8 cellular contexts compared by ENCODE assay signal in genomic region chr15:50686468-50687301, GRCh38. TPM values are rescaled to one million over a fixed set of nuclear protein-coding genes. Genes with fewer than 3 reads are reported as not detected.
DNase-seq lines count a peak whose midpoint lies in the region; ATAC-seq, FAIRE-seq and TF ChIP-seq lines count a peak whose summit lies in the region.

Gene TRPM7, minus strand, starts transcription at chr15:50686797. Its CDS starts 264 bp downstream, at chr15:50686533.

- peak within 1 kb of the TSS; percentile 83 to 91 for H3K4me3 ChIP-seq in kidney (ENCODE audit: low read length in 2 of 2)

- DNase-seq in AG08396 (ENCODE audit: low spot score) (peak; percentile 93), NCI-H446 treated with DMSO at 0.1 percent for 48 hours (lab: John Stamatoyannopoulos, UW) (peak; percentile 43), cerebellar cortex (ENCODE audit: low spot score) (peak; percentile 74), kidney (peak; percentile 96)
- DNase-seq in activated CD4-positive, CD25-positive, alpha-beta regulatory T cell treated with anti-CD3 and anti-CD28 coated beads, Interleukin-2, amount 50 U/mL, for 72 hours = peak; percentile 93
- peak; percentile 93 for DNase-seq in stimulated activated CD4-positive, alpha-beta T cell treated with anti-CD3 and anti-CD28 coated beads, Interleukin-15, amount 100 ng/mL, for 24 hours

- TF ChIP-seq CTCF in kidney (IDR thresholded peaks at IDR 0.05; ENCODE audit: borderline replicate concordance, extremely low read depth, insufficient read depth) = no peak

- H3K9ac ChIP-seq in kidney (ENCODE audit: low read length in 2 of 2) = peak within 1 kb of the TSS; percentile 96 to 99

- intact Hi-C loops in kidney (cut with DNase I) = no loop called here

- peak within 1 kb of the TSS; percentile 99 for H3K27ac ChIP-seq in kidney (ENCODE audit: low read depth in 2 of 2, low read length in 2 of 2)

- peaks cover 7 to 9% of the 10 kb centered on the region in 2 donors for H3K4me1 ChIP-seq in kidney (ENCODE audit: control insufficient read depth in 1 of 2, insufficient read depth in 1 of 2, low read depth in 1 of 2, low read length in 2 of 2)

- ATAC-seq in HG03175 (IDR thresholded peaks at IDR 0.05; ENCODE audit: unreplicated experiment) = peak; percentile 86

- no peak for FAIRE-seq in kidney (lab: Jason Lieb, UNC)

- in situ Hi-C loops in GM18951 (cut with MboI; ENCODE audit: low sequenced_read_pairs, unreplicated experiment) = loop anchor here (10.0 kb wide), 1 partner anchor 218 kb away; the partner anchor contains the start of gene AP4E1

- no peaks in the 10 kb centered on the region for H3K9me3 ChIP-seq in kidney (ENCODE audit: control insufficient read depth in 1 of 2, low read length in 2 of 2)

- peak; percentile 96 for TF ChIP-seq POLR2A in GM18951 (IDR thresholded peaks at IDR 0.05; ENCODE audit: extremely low read depth, insufficient read depth, insufficient read length)

- H3K36me3 ChIP-seq in kidney (ENCODE audit: control insufficient read depth in 1 of 2, insufficient read depth in 2 of 2, low read length in 2 of 2) = no peaks in the 10 kb centered on the region

RNA-seq across cellular contexts. Expression of gene TRPM7, which starts in this region (rescaled TPM):
- 38.3 TPM for total RNA-seq in kidney
- 17.0 TPM for polyA plus RNA-seq in kidney (ENCODE audit: insufficient read depth, low read depth, low replicate concordance)

Comparison
In these comparisons a context has a peak if more than half of its experiments do, and no peak if none do; other contexts are left out.
1. Peak in every context shown above with its lines: DNase-seq, ATAC-seq, H3K4me3 ChIP-seq and H3K27ac ChIP-seq.
2. DNase-seq: peak in every context shown above with its lines; median percentile 96 in kidney; 93 in AG08396; 93 in activated CD4-positive, CD25-positive, alpha-beta regulatory T cell treated with anti-CD3 and anti-CD28 coated beads, Interleukin-2, amount 50 U/mL, for 72 hours; 93 in stimulated activated CD4-positive, alpha-beta T cell treated with anti-CD3 and anti-CD28 coated beads, Interleukin-15, amount 100 ng/mL, for 24 hours; 74 in cerebellar cortex; 43 in NCI-H446 treated with DMSO at 0.1 percent for 48 hours.